In the genomic region with DNA sequence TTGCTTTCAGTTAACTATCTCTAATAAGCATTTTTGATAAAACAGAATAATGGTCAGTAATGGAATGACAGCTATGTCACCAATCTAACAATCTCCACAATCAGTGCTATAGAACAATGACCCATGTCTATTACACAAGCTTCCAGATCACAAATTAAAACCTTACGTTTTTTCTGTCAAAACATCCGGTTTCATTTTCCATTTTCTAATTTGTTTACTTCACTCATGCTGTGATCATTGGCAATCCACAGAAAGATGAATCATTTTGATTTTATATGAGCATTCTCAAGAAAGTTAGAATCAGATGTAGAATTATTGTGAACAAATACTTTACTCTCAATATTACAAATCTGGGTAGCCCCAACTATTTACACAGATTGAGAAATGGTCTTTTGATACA, we compare ENCODE assay signal across 16 cellular contexts.
"Had no signal": no experiment of that assay in that cellular context is flagged by ENCODE, and none has a peak within 500 bp of the region (broad histone marks: within the 10 kb centered on the region; RNA-seq: fewer than 3 reads in every experiment).

No MANE protein-coding gene starts in this region.

- H3K4me3 ChIP-seq: breast epithelium, dorsolateral prefrontal cortex, gastroesophageal sphincter, sigmoid colon, upper lobe of left lung had no signal

- DNase-seq: activated B cell treated with CpG ODN at 0.5 μM for 24 hours; activated CD4-positive, alpha-beta T cell treated with anti-CD3 and anti-CD28 coated beads, Interleukin-2, amount 10 ng/mL, durations not matched to agents 24 days and 14 days; activated T-cell treated with anti-CD3 and anti-CD28 coated beads, Interleukin-2, amount 50 U/mL, for 1 hour; anterior cingulate cortex; dorsolateral prefrontal cortex; left ventricle myocardium superior; mesendoderm; nephron progenitor cell; sigmoid colon; stimulated activated CD4-positive, alpha-beta T cell treated with anti-CD3 and anti-CD28 coated beads, Interleukin-2, amount 100 ng/mL, for 24 hours; stimulated activated naive CD4-positive, alpha-beta T cell; T-helper 17 cell; upper lobe of left lung had no signal

- H3K4me1 ChIP-seq: breast epithelium, sigmoid colon, upper lobe of left lung had no signal

- H3K27me3 ChIP-seq: breast epithelium, dorsolateral prefrontal cortex, gastroesophageal sphincter, sigmoid colon, upper lobe of left lung had no signal

- H3K27ac ChIP-seq: breast epithelium, dorsolateral prefrontal cortex, gastroesophageal sphincter, sigmoid colon, upper lobe of left lung had no signal

- H3K27me3 Mint-ChIP-seq: activated B cell treated with CpG ODN at 0.5 μM for 24 hours; activated CD4-positive, alpha-beta T cell treated with anti-CD3 and anti-CD28 coated beads, Interleukin-2, amount 10 ng/mL, durations not matched to agents 24 days and 14 days; T-helper 17 cell had no signal

- H3K4me1 Mint-ChIP-seq: activated B cell treated with CpG ODN at 0.5 μM for 24 hours; activated CD4-positive, alpha-beta T cell treated with anti-CD3 and anti-CD28 coated beads, Interleukin-2, amount 10 ng/mL, durations not matched to agents 24 days and 14 days; nephron progenitor cell had no signal

- ATAC-seq: activated naive CD4-positive, alpha-beta T cell treated with anti-CD3 and anti-CD28 coated beads, Interleukin-2, amount 50 U/mL, for 72 hours; gastroesophageal sphincter; left ventricle myocardium superior; T-helper 17 cell had no signal

- H3K9me3 ChIP-seq: breast epithelium, gastroesophageal sphincter, sigmoid colon, upper lobe of left lung had no signal

- H3K27ac Mint-ChIP-seq: activated B cell treated with CpG ODN at 0.5 μM for 24 hours; activated CD4-positive, alpha-beta T cell treated with anti-CD3 and anti-CD28 coated beads, Interleukin-2, amount 10 ng/mL, durations not matched to agents 24 days and 14 days; activated naive CD4-positive, alpha-beta T cell treated with anti-CD3 and anti-CD28 coated beads, Interleukin-2, amount 50 U/mL, for 72 hours; nephron progenitor cell; T-helper 17 cell had no signal

- H3K4me3 Mint-ChIP-seq: activated B cell treated with CpG ODN at 0.5 μM for 24 hours; activated CD4-positive, alpha-beta T cell treated with anti-CD3 and anti-CD28 coated beads, Interleukin-2, amount 10 ng/mL, durations not matched to agents 24 days and 14 days; nephron progenitor cell; T-helper 17 cell had no signal

- H3K36me3 ChIP-seq: breast epithelium, sigmoid colon, upper lobe of left lung had no signal
